ENCODE assay signal across 10 cellular contexts in the genomic region with DNA sequence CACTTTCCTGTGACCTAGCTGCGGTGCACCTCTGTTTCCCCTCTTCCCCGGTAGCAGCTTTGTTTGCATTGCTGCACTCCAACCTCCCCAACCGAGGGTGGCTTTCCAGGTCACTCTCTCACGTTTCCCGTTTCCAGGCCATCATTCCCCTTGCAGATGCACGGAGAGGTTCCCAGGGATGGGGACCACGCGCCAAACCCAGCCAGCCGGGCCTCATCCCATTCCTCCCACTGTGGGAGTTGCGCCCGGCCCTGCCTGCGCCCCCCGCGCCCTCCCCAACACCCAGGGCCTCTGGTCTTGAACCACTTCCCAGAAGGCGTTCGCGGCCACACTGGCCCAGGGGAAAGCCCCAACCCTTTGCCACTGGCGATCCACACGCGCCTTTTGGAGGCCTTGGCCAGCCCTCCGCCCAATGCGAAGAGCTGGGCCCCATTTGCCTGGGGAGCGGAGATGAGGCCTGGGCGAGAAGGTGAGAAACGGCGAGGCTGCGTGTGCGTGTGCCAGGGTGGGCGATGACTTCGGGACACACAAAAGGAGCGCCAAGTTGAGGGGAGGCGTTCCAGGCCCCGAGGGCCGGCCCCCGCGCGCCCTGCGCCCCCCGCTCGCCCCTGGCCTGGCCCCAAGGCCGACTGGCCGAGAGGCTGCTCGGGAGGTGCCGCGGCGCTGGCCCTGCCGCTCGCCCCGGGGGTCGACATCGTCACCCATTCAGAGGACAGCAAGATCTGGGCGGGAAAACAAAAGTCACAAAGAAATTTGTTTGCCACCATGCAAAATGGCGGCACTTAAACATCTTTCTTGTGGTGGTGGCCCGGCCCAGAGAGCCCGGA. TPM values are rescaled to one million over a fixed set of nuclear protein-coding genes. Genes with fewer than 3 reads are reported as not detected.
DNase-seq lines count a peak whose midpoint lies in the region; TF ChIP-seq lines count a peak whose summit lies in the region.
"Had no signal": no experiment of that assay in that cellular context is flagged by ENCODE, and none has a peak within 500 bp of the region (broad histone marks: within the 10 kb centered on the region; RNA-seq: fewer than 3 reads in every experiment).

No MANE protein-coding gene starts in this region.

- H3K27me3 ChIP-seq in ascending aorta, result no peaks in the 10 kb centered on the region

- H3K4me1 Mint-ChIP-seq in nephron progenitor cell (peaks cover 87% of the 10 kb centered on the region), type B pancreatic cell (ENCODE audit: unreplicated experiment) (peaks cover 55% of the 10 kb centered on the region), immature natural killer cell (no peaks in the 10 kb centered on the region)
- H3K4me1 Mint-ChIP-seq: memory B cell had no signal

- no peak for TF ChIP-seq CTCF in ascending aorta (IDR thresholded peaks at IDR 0.05)
- TF ChIP-seq CTCF in foreskin fibroblast (IDR thresholded peaks at IDR 0.05; ENCODE audit: low read depth, low read length), result no peak
- TF ChIP-seq CTCF in nephron progenitor cell (IDR thresholded peaks at IDR 0.05), result no peak
- no peak for TF ChIP-seq CTCF in type B pancreatic cell (conservative IDR thresholded peaks at IDR 0.05)

- intact Hi-C loops in ascending aorta (cut with DNase I), result no loop called here

- H3K9me3 ChIP-seq in ascending aorta, result no peaks in the 10 kb centered on the region

- peaks cover 8% of the 10 kb centered on the region for H3K36me3 Mint-ChIP-seq in nephron progenitor cell (ENCODE audit: low read depth)
- H3K36me3 Mint-ChIP-seq in type B pancreatic cell, result peaks cover 2% of the 10 kb centered on the region
- no peaks in the 10 kb centered on the region for H3K36me3 Mint-ChIP-seq in immature natural killer cell
- H3K36me3 Mint-ChIP-seq: memory B cell had no signal

- no peaks in the 10 kb centered on the region for H3K4me1 ChIP-seq in ascending aorta

- no peak overlapping the region for H3K27ac ChIP-seq in ascending aorta

- peaks cover 5% of the 10 kb centered on the region for H3K27me3 Mint-ChIP-seq in nephron progenitor cell (ENCODE audit: low read depth, poor library complexity)
- peaks cover 11% of the 10 kb centered on the region for H3K27me3 Mint-ChIP-seq in type B pancreatic cell
- H3K27me3 Mint-ChIP-seq in immature natural killer cell (ENCODE audit: low read depth in 3 of 3), result peaks cover 11 to 25% (median 20%) of the 10 kb centered on the region in 3 donors

- H3K4me3 Mint-ChIP-seq in nephron progenitor cell (peak overlapping the region; percentile 99), type B pancreatic cell (peak overlapping the region; percentile 80), immature natural killer cell (no peak overlapping the region)
- H3K4me3 Mint-ChIP-seq: memory B cell had no signal

- DNase-seq in ascending aorta (ENCODE audit: low spot score in 2 of 2) (no peak), foreskin fibroblast (peak in 1 of 2 donors; percentile 28), nephron progenitor cell (peak; percentile 47), type B pancreatic cell (ENCODE audit: extremely low spot score, unreplicated experiment) (no peak), immature natural killer cell (no peak), SKM-1 (lab: John Stamatoyannopoulos, UW; ENCODE audit: unreplicated experiment) (no peak), NCI-H2107 (lab: John Stamatoyannopoulos, UW) (no peak)
- DNase-seq: GDM1, OCI-M1 had no signal

- H3K9me3 Mint-ChIP-seq in nephron progenitor cell, result no peaks in the 10 kb centered on the region
- H3K9me3 Mint-ChIP-seq in type B pancreatic cell, result no peaks in the 10 kb centered on the region
- peaks cover 0 to 2% (median 0%) of the 10 kb centered on the region in 6 donors for H3K9me3 Mint-ChIP-seq in immature natural killer cell
- H3K9me3 Mint-ChIP-seq: memory B cell had no signal

- H3K36me3 ChIP-seq in ascending aorta, result no peaks in the 10 kb centered on the region

- H3K4me3 ChIP-seq in ascending aorta (peak overlapping the region; percentile 51 to 80), foreskin fibroblast (ENCODE audit: low read depth in 1 of 2, low read length in 2 of 2) (peak overlapping the region; percentile 27 to 84)

- H3K27ac Mint-ChIP-seq in nephron progenitor cell (peak overlapping the region; percentile 98), type B pancreatic cell (peak overlapping the region; percentile 91), immature natural killer cell (no peak overlapping the region)
- H3K27ac Mint-ChIP-seq: memory B cell had no signal

RNA-seq across cellular contexts. Expression of gene SKIDA1, which starts 15.9 kb away (rescaled TPM):
- total RNA-seq in ascending aorta, result not detected
- 9.6 and 24.3 TPM in 2 replicates for total RNA-seq in type B pancreatic cell (ENCODE audit: low replicate concordance)
- not detected for polyA plus RNA-seq in immature natural killer cell

RNA-seq across cellular contexts. Expression of gene MLLT10, which starts 24.4 kb away (rescaled TPM):
- total RNA-seq in ascending aorta, result 16.3 TPM
- total RNA-seq in type B pancreatic cell (ENCODE audit: low replicate concordance), result 45.8 and 46.8 TPM in 2 replicates
- polyA plus RNA-seq in immature natural killer cell, result 1 to 10 TPM in 2 of 3 donors, under 1 TPM in 1; 0.81 to 5.1 (median 4.8) TPM

Comparison
In these comparisons a context has a peak if more than half of its experiments do, and no peak if none do; other contexts are left out.
1. H3K27ac Mint-ChIP-seq: peak in nephron progenitor cell (single experiment) and type B pancreatic cell (single experiment); none in immature natural killer cell (0 of 6).
2. H3K4me3 Mint-ChIP-seq: peak in nephron progenitor cell (single experiment) and type B pancreatic cell (single experiment); none in immature natural killer cell (0 of 5).
3. RNA of gene SKIDA1, which starts 15.9 kb away (total RNA-seq): 9.6 to 24.3 TPM in type B pancreatic cell; not detected in ascending aorta (single experiment); every median in the first group is over 10 times any median in the second.